12 cellular contexts compared by ENCODE assay signal in the genomic region with DNA sequence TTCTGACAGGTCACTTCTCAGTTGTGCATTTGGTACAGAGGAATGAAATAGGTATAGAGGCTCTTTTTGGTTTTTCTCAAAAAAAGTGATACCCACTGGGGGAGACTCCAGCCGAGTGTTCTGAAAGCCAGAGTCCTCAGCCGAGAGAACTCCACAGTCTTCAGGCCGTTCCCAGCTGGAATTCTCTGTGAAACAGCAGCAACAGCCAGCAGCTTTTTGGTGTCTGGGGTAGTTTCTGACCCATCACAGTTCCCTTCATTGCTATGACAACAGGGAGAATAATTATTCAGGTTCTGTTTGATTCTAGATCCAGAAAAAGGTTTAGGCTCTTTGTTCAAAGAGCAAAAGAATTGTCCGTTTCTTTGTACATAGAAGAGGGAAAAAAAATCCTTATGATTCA.
DNase-seq lines count a peak whose midpoint lies in the region; ATAC-seq and TF ChIP-seq lines count a peak whose summit lies in the region.
"Had no signal": no experiment of that assay in that cellular context is flagged by ENCODE, and none has a peak within 500 bp of the region (broad histone marks: within the 10 kb centered on the region; RNA-seq: fewer than 3 reads in every experiment).

No MANE protein-coding gene starts in this region.

- no peaks in the 10 kb centered on the region for H3K36me3 ChIP-seq in HUES48 (ENCODE audit: control insufficient read depth, insufficient read depth, low read length)
- no peaks in the 10 kb centered on the region for H3K36me3 ChIP-seq in breast epithelium
- H3K36me3 ChIP-seq in skeletal muscle satellite cell (ENCODE audit: insufficient read depth, low read length): no peaks in the 10 kb centered on the region

- ATAC-seq in HG02870 (IDR thresholded peaks at IDR 0.05; ENCODE audit: unreplicated experiment) (no peak), natural killer cell (no peak)

- H3K4me3 ChIP-seq in HUES48 (ENCODE audit: low read depth, low read length) (no peak overlapping the region), breast epithelium (peak overlapping the region in 2 of 3 donors; percentile 16 to 34), skeletal muscle satellite cell (ENCODE audit: low read length) (peak overlapping the region; percentile 58)

- DNase-seq in breast epithelium (ENCODE audit: low spot score in 2 of 2): no peak
- DNase-seq in activated effector memory CD4-positive, alpha-beta T cell treated with anti-CD3 and anti-CD28 coated beads, Interleukin-2, amount 50 U/mL, for 16 hours: no peak
- DNase-seq in stimulated activated CD4-positive, alpha-beta T cell treated with anti-CD3 and anti-CD28 coated beads, Interleukin-2, amount 100 ng/mL, for 24 hours: no peak
- no peak for DNase-seq in natural killer cell
- DNase-seq: Caco-2, NCI-H1048 had no signal

- H3K9me3 ChIP-seq in HUES48 (ENCODE audit: control insufficient read depth, insufficient read depth, low read length) (no peaks in the 10 kb centered on the region), breast epithelium (no peaks in the 10 kb centered on the region), skeletal muscle satellite cell (replicated peaks; ENCODE audit: low read length) (no peaks in the 10 kb centered on the region)
- H3K9me3 ChIP-seq: Caco-2 had no signal

- no peak for TF ChIP-seq CTCF in breast epithelium (IDR thresholded peaks at IDR 0.05)
- TF ChIP-seq CTCF in natural killer cell (IDR thresholded peaks at IDR 0.05): no peak

- peak overlapping the region; percentile 82 for H3K4me2 ChIP-seq in skeletal muscle satellite cell (ENCODE audit: low read length)

- no peak for TF ChIP-seq POLR2A in breast epithelium (IDR thresholded peaks at IDR 0.05)

- H3K9ac ChIP-seq in HUES48 (ENCODE audit: low read depth, low read length) (no peak overlapping the region), skeletal muscle satellite cell (ENCODE audit: low read depth, low read length) (peak overlapping the region; percentile 47)

- no peaks in the 10 kb centered on the region for H3K36me3 Mint-ChIP-seq in natural killer cell

- peaks cover 31 to 63% of the 10 kb centered on the region in 2 donors for H3K27me3 Mint-ChIP-seq in natural killer cell (ENCODE audit: low read depth in 2 of 2)

- no peak overlapping the region for H3K4me3 Mint-ChIP-seq in natural killer cell
- H3K4me3 Mint-ChIP-seq: activated naive CD8-positive, alpha-beta T cell had no signal

- H3K27ac Mint-ChIP-seq in natural killer cell: no peak overlapping the region
- H3K27ac Mint-ChIP-seq: activated naive CD8-positive, alpha-beta T cell had no signal

- H3K4me1 Mint-ChIP-seq in natural killer cell: peaks cover 0 to 6% of the 10 kb centered on the region in 2 donors

- intact Hi-C loops in breast epithelium (cut with DNase I; ENCODE audit: low total_unique reads) (no loop called here), natural killer cell (cut with micrococcal nuclease) (no loop called here)

- H3K4me1 ChIP-seq in HUES48 (ENCODE audit: control insufficient read depth, insufficient read depth, low read length): peaks cover 31% of the 10 kb centered on the region
- H3K4me1 ChIP-seq in breast epithelium: no peaks in the 10 kb centered on the region
- peaks cover 36% of the 10 kb centered on the region for H3K4me1 ChIP-seq in skeletal muscle satellite cell (ENCODE audit: control insufficient read depth, insufficient read depth, low read length)

- H3K27me3 ChIP-seq in HUES48 (ENCODE audit: control insufficient read depth, insufficient read depth, low read length) (no peaks in the 10 kb centered on the region), breast epithelium (no peaks in the 10 kb centered on the region), layer of hippocampus (ENCODE audit: control insufficient read depth, insufficient read depth, low read length) (no peaks in the 10 kb centered on the region), skeletal muscle satellite cell (ENCODE audit: control insufficient read depth, insufficient read depth, low read length) (no peaks in the 10 kb centered on the region)

- H3K27ac ChIP-seq in HUES48 (ENCODE audit: low read depth, low read length): peak overlapping the region; percentile 70
- peak overlapping the region in 1 of 2 donors; percentile 1 for H3K27ac ChIP-seq in breast epithelium
- peak overlapping the region; percentile 8 for H3K27ac ChIP-seq in layer of hippocampus (ENCODE audit: low read depth, low read length)

- no peaks in the 10 kb centered on the region for H3K9me3 Mint-ChIP-seq in natural killer cell
- H3K9me3 Mint-ChIP-seq: neural crest cell had no signal
